ENCODE assay signal across 18 cellular contexts in the genomic region with DNA sequence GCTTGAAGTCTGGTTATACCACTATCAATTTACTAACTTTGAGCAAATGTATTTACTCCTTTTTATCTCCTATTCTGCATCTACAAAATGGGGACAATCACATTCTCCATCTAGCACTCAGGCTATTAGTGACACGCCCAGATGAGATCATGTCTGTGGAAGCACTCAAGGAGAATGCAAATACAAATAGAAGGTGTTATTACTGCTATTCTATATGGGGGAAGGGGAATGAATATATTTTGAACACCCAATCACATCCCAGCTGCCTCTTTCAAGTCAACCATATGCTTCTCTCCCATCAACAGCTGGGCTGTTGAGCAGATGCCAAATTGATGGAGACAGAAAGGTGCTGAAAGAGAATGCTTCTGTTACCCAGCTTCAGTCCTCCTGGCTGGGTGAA. TPM values are rescaled to one million over a fixed set of nuclear protein-coding genes. Genes with fewer than 3 reads are reported as not detected.
DNase-seq lines count a peak whose midpoint lies in the region; ATAC-seq and TF ChIP-seq lines count a peak whose summit lies in the region.
"Had no signal": no experiment of that assay in that cellular context is flagged by ENCODE, and none has a peak within 500 bp of the region (broad histone marks: within the 10 kb centered on the region; RNA-seq: fewer than 3 reads in every experiment).

No MANE protein-coding gene starts in this region.

- WGBS in mesendoderm (ENCODE audit: extremely low coverage, insufficient coverage, low lambda C conversion rate) = no CpG with 5 or more reads among the region's 1 CpG

- no peak overlapping the region for H2BK15ac ChIP-seq in mesendoderm (replicated peaks; ENCODE audit: low read depth)

- no peak for TF ChIP-seq CTCF in VCaP (conservative IDR thresholded peaks at IDR 0.05)
- no peak for TF ChIP-seq CTCF in osteoblast (IDR thresholded peaks at IDR 0.05; ENCODE audit: extremely low read depth, low read depth, low read length)

- no peak overlapping the region for H2AK5ac ChIP-seq in mesendoderm (ENCODE audit: low read length)

- no peak for ATAC-seq in stimulated activated naive CD8-positive, alpha-beta T cell treated with anti-CD3 and anti-CD28 coated beads, Interleukin-15, Interleukin-2, amounts not matched to agents 100 U/mL and 50 U/mL, for 24 hours
- ATAC-seq: stimulated activated effector memory CD8-positive, alpha-beta T cell treated with anti-CD3 and anti-CD28 coated beads, Interleukin-12 subunit alpha, Interleukin-12 subunit beta, amount 100 ng/mL, for 72 hours had no signal

- H4K8ac ChIP-seq in mesendoderm (ENCODE audit: low read depth, low read length) = no peak overlapping the region

- H3K27ac ChIP-seq in VCaP = peak overlapping the region; percentile 88; the same call in 1 of the 2 replicates
- H3K27ac ChIP-seq in osteoblast (ENCODE audit: low read depth, low read length) = no peak overlapping the region
- no peak overlapping the region for H3K27ac ChIP-seq in CD4-positive, alpha-beta memory T cell (ENCODE audit: low read depth, low read length)
- H3K27ac ChIP-seq in mesendoderm (ENCODE audit: low read depth, low read length) = no peak overlapping the region
- H3K27ac ChIP-seq: foreskin keratinocyte had no signal

- H3K27ac Mint-ChIP-seq in CD4-positive, alpha-beta memory T cell = peak overlapping the region in 1 of 7 donors; percentile 20
- H3K27ac Mint-ChIP-seq: stimulated activated effector memory CD8-positive, alpha-beta T cell treated with anti-CD3 and anti-CD28 coated beads, Interleukin-12 subunit alpha, Interleukin-12 subunit beta, amount 100 ng/mL, for 72 hours had no signal

- H3K4me2 ChIP-seq in osteoblast (ENCODE audit: insufficient read depth, low read length) (no peak overlapping the region), mesendoderm (ENCODE audit: low read length) (no peak overlapping the region)

- no peak overlapping the region for H2AFZ ChIP-seq in osteoblast (ENCODE audit: low read length)

- peaks cover 37 to 75% (median 59%) of the 10 kb centered on the region in 4 donors for H3K4me1 Mint-ChIP-seq in CD4-positive, alpha-beta memory T cell

- peaks cover 20% of the 10 kb centered on the region for H3K79me2 ChIP-seq in osteoblast (ENCODE audit: insufficient read depth, low read length)
- peaks cover 2% of the 10 kb centered on the region for H3K79me2 ChIP-seq in mesendoderm (ENCODE audit: control insufficient read depth, insufficient read depth, low read length)

- H3K4me3 Mint-ChIP-seq in CD4-positive, alpha-beta memory T cell = no peak overlapping the region
- H3K4me3 Mint-ChIP-seq: CD14-positive monocyte; stimulated activated effector memory CD8-positive, alpha-beta T cell treated with anti-CD3 and anti-CD28 coated beads, Interleukin-12 subunit alpha, Interleukin-12 subunit beta, amount 100 ng/mL, for 72 hours had no signal

- no peak overlapping the region for H3K56ac ChIP-seq in mesendoderm (ENCODE audit: low read length)

- intact Hi-C loops in CD4-positive, alpha-beta memory T cell (cut with micrococcal nuclease) = no loop called here

- H3K4me1 ChIP-seq in osteoblast (ENCODE audit: insufficient read depth, low read length) (peaks cover 21% of the 10 kb centered on the region), mesendoderm (ENCODE audit: control insufficient read depth, low read depth, low read length) (peaks cover 6% of the 10 kb centered on the region)
- H3K4me1 ChIP-seq in CD4-positive, alpha-beta memory T cell (ENCODE audit: insufficient read depth, low read length) = peaks cover 43% of the 10 kb centered on the region

- no peak overlapping the region for H2BK120ac ChIP-seq in mesendoderm (ENCODE audit: low read depth, low read length)

- H3K27me3 ChIP-seq in osteoblast (ENCODE audit: insufficient read depth, low read length) (no peaks in the 10 kb centered on the region), mesendoderm (ENCODE audit: insufficient read depth, low read length, poor library complexity) (no peaks in the 10 kb centered on the region)
- no peaks in the 10 kb centered on the region for H3K27me3 ChIP-seq in CD4-positive, alpha-beta memory T cell (ENCODE audit: insufficient read depth, low read length)
- H3K27me3 ChIP-seq: foreskin keratinocyte, tibial nerve had no signal

- no peak overlapping the region for H3K18ac ChIP-seq in mesendoderm (ENCODE audit: low read length)

- peaks cover 0 to 4% of the 10 kb centered on the region in 2 donors for H3K36me3 Mint-ChIP-seq in CD4-positive, alpha-beta memory T cell
- H3K36me3 Mint-ChIP-seq: stimulated activated effector memory CD8-positive, alpha-beta T cell treated with anti-CD3 and anti-CD28 coated beads, Interleukin-12 subunit alpha, Interleukin-12 subunit beta, amount 100 ng/mL, for 72 hours had no signal

- H3K36me3 ChIP-seq in osteoblast (ENCODE audit: insufficient read depth, low read length) = no peaks in the 10 kb centered on the region
- no peaks in the 10 kb centered on the region for H3K36me3 ChIP-seq in CD4-positive, alpha-beta memory T cell (ENCODE audit: insufficient read depth, low read length)
- H3K36me3 ChIP-seq in mesendoderm (ENCODE audit: control insufficient read depth, insufficient read depth, low read length) = no peaks in the 10 kb centered on the region
- H3K36me3 ChIP-seq: tibial nerve had no signal

- POLR2A ChIA-PET in CD4-positive, alpha-beta memory T cell (lab: Charles Lee; ENCODE audit: partially characterized antibody) = no interaction called here

- no peaks in the 10 kb centered on the region for H3K9me3 ChIP-seq in osteoblast (ENCODE audit: low read depth, low read length)
- no peaks in the 10 kb centered on the region for H3K9me3 ChIP-seq in CD4-positive, alpha-beta memory T cell (ENCODE audit: control insufficient read depth in 1 of 2, low read length in 2 of 2)
- H3K9me3 ChIP-seq: tibial nerve had no signal

- H2BK5ac ChIP-seq in mesendoderm (ENCODE audit: low read length) = no peak overlapping the region

- H4K20me1 ChIP-seq in osteoblast (ENCODE audit: insufficient read depth, low read length) = peaks cover 11% of the 10 kb centered on the region

- DNase-seq in NCI-H1417 (lab: John Stamatoyannopoulos, UW) = peak in 2 of 3 experiments; percentile 16 to 39
- DNase-seq in NCI-H1417 treated with DMSO at 0.1 percent for 48 hours (lab: John Stamatoyannopoulos, UW) = no peak
- DNase-seq in NCI-H1694 treated with DMSO at 0.1 percent for 48 hours (lab: John Stamatoyannopoulos, UW) = peak; percentile 81
- peak; percentile 31 for DNase-seq in osteoblast (ENCODE audit: insufficient read length, low spot score, missing footprints)
- DNase-seq in stimulated activated naive CD8-positive, alpha-beta T cell treated with anti-CD3 and anti-CD28 coated beads, Interleukin-15, Interleukin-2, amounts not matched to agents 100 U/mL and 50 U/mL, for 24 hours = no peak
- DNase-seq in CD4-positive, alpha-beta memory T cell = no peak
- DNase-seq in mesendoderm = no peak
- DNase-seq: activated CD4-positive, alpha-beta T cell treated with anti-CD3 and anti-CD28 coated beads for 48 hours; activated CD8-positive, alpha-beta memory T cell treated with anti-CD3 and anti-CD28 coated beads, Interleukin-2, amount 50 U/mL, for 48 hours; activated naive CD4-positive, alpha-beta T cell; anterior cingulate cortex; NCI-H2107; T-helper 9 cell had no signal

- no peak overlapping the region for H3K4me3 ChIP-seq in osteoblast (ENCODE audit: insufficient read depth, low read length)
- no peak overlapping the region for H3K4me3 ChIP-seq in CD4-positive, alpha-beta memory T cell (ENCODE audit: low read length in 2 of 2)
- no peak overlapping the region for H3K4me3 ChIP-seq in mesendoderm (ENCODE audit: low read length)
- H3K4me3 ChIP-seq: tibial nerve had no signal

- peaks cover 2% of the 10 kb centered on the region for H3K79me1 ChIP-seq in mesendoderm (ENCODE audit: low read length)

- H3K9ac ChIP-seq in mesendoderm (ENCODE audit: low read length) = no peak overlapping the region

- H3K4ac ChIP-seq in mesendoderm (ENCODE audit: low read depth, low read length) = no peak overlapping the region

- H3K27me3 Mint-ChIP-seq in CD4-positive, alpha-beta memory T cell = no peaks in the 10 kb centered on the region

- CTCF ChIA-PET in CD4-positive, alpha-beta memory T cell (lab: Charles Lee; ENCODE audit: partially characterized antibody) = no interaction called here

- H3K23ac ChIP-seq in mesendoderm (ENCODE audit: low read length) = no peak overlapping the region

- no peak overlapping the region for H4K5ac ChIP-seq in mesendoderm (ENCODE audit: low read length)

- H3K9me3 Mint-ChIP-seq in CD4-positive, alpha-beta memory T cell = no peaks in the 10 kb centered on the region
- H3K9me3 Mint-ChIP-seq: CD14-positive monocyte; stimulated activated effector memory CD8-positive, alpha-beta T cell treated with anti-CD3 and anti-CD28 coated beads, Interleukin-12 subunit alpha, Interleukin-12 subunit beta, amount 100 ng/mL, for 72 hours had no signal

RNA-seq across cellular contexts. Expression of a gene that starts 23.5 kb away (rescaled TPM):
- 60.4 and 68.0 TPM in 2 replicates for total RNA-seq in osteoblast
- 10 to 100 TPM; 28.8 to 33.0 TPM for total RNA-seq in CD4-positive, alpha-beta memory T cell
- 10 to 100 TPM in 1 of 2 donors, 1 to 10 TPM in 1; 10.0 to 11.7 TPM for polyA plus RNA-seq in CD4-positive, alpha-beta memory T cell
- polyA plus RNA-seq in mesendoderm (2013, experiment 1 of 2) = 13.6 TPM
- polyA plus RNA-seq in mesendoderm (2013, experiment 2 of 2) = 13.0 TPM

Comparison
In these comparisons a context has a peak if more than half of its experiments do, and no peak if none do; other contexts are left out.
1. DNase-seq: peak in NCI-H1417 (2 of 3), NCI-H1694 treated with DMSO at 0.1 percent for 48 hours (single experiment) and osteoblast (single experiment); none in NCI-H1417 treated with DMSO at 0.1 percent for 48 hours (single experiment), stimulated activated naive CD8-positive, alpha-beta T cell treated with anti-CD3 and anti-CD28 coated beads, Interleukin-15, Interleukin-2, amounts not matched to agents 100 U/mL and 50 U/mL, for 24 hours (single experiment), CD4-positive, alpha-beta memory T cell (0 of 5) and mesendoderm (single experiment).